In genomic region chr12:112182499-112182898, GRCh38 we compare ENCODE assay signal across 12 cellular contexts. TPM values are rescaled to one million over a fixed set of nuclear protein-coding genes. Genes with fewer than 3 reads are reported as not detected.
DNase-seq lines count a peak whose midpoint lies in the region; ATAC-seq lines count a peak whose summit lies in the region.
"Had no signal": no experiment of that assay in that cellular context is flagged by ENCODE, and none has a peak within 500 bp of the region (broad histone marks: within the 10 kb centered on the region; RNA-seq: fewer than 3 reads in every experiment).

No MANE protein-coding gene starts in this region.

- H3K36me3 Mint-ChIP-seq in activated CD8-positive, alpha-beta memory T cell treated with anti-CD3 and anti-CD28 coated beads, Interleukin-2, amount 10 ng/mL, durations not matched to agents 7 days and 5 days, result peaks cover 9% of the 10 kb centered on the region
- H3K36me3 Mint-ChIP-seq in activated T-helper 2 cell treated with anti-CD3 and anti-CD28 coated beads, Interferon-gamma antibody, Interleukin-2, Interleukin-4, amounts not matched to agents 10 μg/mL and 5 μg/mL and 100 μg/mL, durations not matched to agents 14 hours and 24 hours and 36 hours (ENCODE audit: low read depth), result peaks cover 34% of the 10 kb centered on the region
- peaks cover 17% of the 10 kb centered on the region for H3K36me3 Mint-ChIP-seq in activated CD4-positive, alpha-beta memory T cell treated with anti-CD3 and anti-CD28 coated beads for 36 hours

- no peaks in the 10 kb centered on the region for H3K27me3 Mint-ChIP-seq in activated CD8-positive, alpha-beta memory T cell treated with anti-CD3 and anti-CD28 coated beads, Interleukin-2, amount 10 ng/mL, durations not matched to agents 7 days and 5 days
- H3K27me3 Mint-ChIP-seq in activated T-helper 2 cell treated with anti-CD3 and anti-CD28 coated beads, Interferon-gamma antibody, Interleukin-2, Interleukin-4, amounts not matched to agents 10 μg/mL and 5 μg/mL and 100 μg/mL, durations not matched to agents 14 hours and 24 hours and 36 hours (ENCODE audit: low read depth), result no peaks in the 10 kb centered on the region
- H3K27me3 Mint-ChIP-seq in activated CD4-positive, alpha-beta memory T cell treated with anti-CD3 and anti-CD28 coated beads for 36 hours, result no peaks in the 10 kb centered on the region

- no peak for ATAC-seq in activated CD8-positive, alpha-beta memory T cell treated with anti-CD3 and anti-CD28 coated beads, Interleukin-2, amount 10 ng/mL, durations not matched to agents 7 days and 5 days

- H3K4me3 Mint-ChIP-seq in activated CD8-positive, alpha-beta memory T cell treated with anti-CD3 and anti-CD28 coated beads, Interleukin-2, amount 10 ng/mL, durations not matched to agents 7 days and 5 days, result no peak overlapping the region
- H3K4me3 Mint-ChIP-seq in activated T-helper 2 cell treated with anti-CD3 and anti-CD28 coated beads, Interferon-gamma antibody, Interleukin-2, Interleukin-4, amounts not matched to agents 10 μg/mL and 5 μg/mL and 100 μg/mL, durations not matched to agents 14 hours and 24 hours and 36 hours (ENCODE audit: low read depth), result no peak overlapping the region
- H3K4me3 Mint-ChIP-seq in activated CD4-positive, alpha-beta memory T cell treated with anti-CD3 and anti-CD28 coated beads for 36 hours, result no peak overlapping the region

- H3K27ac Mint-ChIP-seq in activated CD8-positive, alpha-beta memory T cell treated with anti-CD3 and anti-CD28 coated beads, Interleukin-2, amount 10 ng/mL, durations not matched to agents 7 days and 5 days, result no peak overlapping the region
- no peak overlapping the region for H3K27ac Mint-ChIP-seq in activated T-helper 2 cell treated with anti-CD3 and anti-CD28 coated beads, Interferon-gamma antibody, Interleukin-2, Interleukin-4, amounts not matched to agents 10 μg/mL and 5 μg/mL and 100 μg/mL, durations not matched to agents 14 hours and 24 hours and 36 hours
- no peak overlapping the region for H3K27ac Mint-ChIP-seq in activated CD4-positive, alpha-beta memory T cell treated with anti-CD3 and anti-CD28 coated beads for 36 hours

- DNase-seq in AG08396 (ENCODE audit: low spot score), result peak; percentile 53
- DNase-seq in NCI-H2029 treated with DMSO at 0.1 percent for 48 hours (lab: John Stamatoyannopoulos, UW), result peak; percentile 73
- DNase-seq in myocyte (ENCODE audit: low read depth), result peak; percentile 41
- DNase-seq in stimulated activated CD4-positive, alpha-beta T cell treated with anti-CD3 and anti-CD28 coated beads, Interleukin-2, amount 100 ng/mL, for 24 hours, result no peak
- DNase-seq in activated CD8-positive, alpha-beta memory T cell treated with anti-CD3 and anti-CD28 coated beads, Interleukin-2, amount 10 ng/mL, durations not matched to agents 7 days and 5 days, result no peak
- DNase-seq in activated T-helper 2 cell treated with anti-CD3 and anti-CD28 coated beads, Interferon-gamma antibody, Interleukin-2, Interleukin-4, amounts not matched to agents 10 μg/mL and 5 μg/mL and 100 μg/mL, durations not matched to agents 14 hours and 24 hours and 36 hours (ENCODE audit: low spot score), result no peak
- DNase-seq in activated CD4-positive, alpha-beta memory T cell treated with anti-CD3 and anti-CD28 coated beads for 36 hours, result no peak
- DNase-seq: activated CD4-positive, CD25-positive, alpha-beta regulatory T cell; GF-D8; NCI-H226 had no signal

- CTCF ChIA-PET in activated CD8-positive, alpha-beta memory T cell treated with anti-CD3 and anti-CD28 coated beads, Interleukin-2, amount 10 ng/mL, durations not matched to agents 7 days and 5 days (lab: Charles Lee), result no interaction called here
- CTCF ChIA-PET in activated CD4-positive, alpha-beta memory T cell treated with anti-CD3 and anti-CD28 coated beads for 36 hours (lab: Charles Lee), result interaction anchor here (0.7 kb wide), 1 partner anchor 193 kb away, joined by 3 read pairs; no protein-coding TSS in a partner anchor

- H3K4me1 Mint-ChIP-seq in activated CD8-positive, alpha-beta memory T cell treated with anti-CD3 and anti-CD28 coated beads, Interleukin-2, amount 10 ng/mL, durations not matched to agents 7 days and 5 days, result peaks cover 16% of the 10 kb centered on the region
- H3K4me1 Mint-ChIP-seq in activated T-helper 2 cell treated with anti-CD3 and anti-CD28 coated beads, Interferon-gamma antibody, Interleukin-2, Interleukin-4, amounts not matched to agents 10 μg/mL and 5 μg/mL and 100 μg/mL, durations not matched to agents 14 hours and 24 hours and 36 hours (ENCODE audit: low read depth), result peaks cover 11% of the 10 kb centered on the region
- H3K4me1 Mint-ChIP-seq in activated CD4-positive, alpha-beta memory T cell treated with anti-CD3 and anti-CD28 coated beads for 36 hours (ENCODE audit: low read depth), result peaks cover 20% of the 10 kb centered on the region

- peak overlapping the region; percentile 98 for H3K27ac ChIP-seq in cingulate gyrus (ENCODE audit: low read depth, low read length)
- H3K27ac ChIP-seq: KMS-11 had no signal

- intact Hi-C loops in activated T-helper 2 cell treated with anti-CD3 and anti-CD28 coated beads, Interferon-gamma antibody, Interleukin-2, Interleukin-4, amounts not matched to agents 10 μg/mL and 5 μg/mL and 100 μg/mL, durations not matched to agents 14 hours and 24 hours and 36 hours (cut with micrococcal nuclease), result no loop called here
- intact Hi-C loops in activated CD4-positive, alpha-beta memory T cell treated with anti-CD3 and anti-CD28 coated beads for 36 hours (cut with micrococcal nuclease), result loop anchor here (2.0 to 10.0 kb wide), 2 partner anchors 86 to 238 kb away; no protein-coding TSS in a partner anchor

- POLR2A ChIA-PET in activated CD4-positive, alpha-beta memory T cell treated with anti-CD3 and anti-CD28 coated beads for 36 hours (lab: Charles Lee), result interaction anchor here (1.7 to 1.8 kb wide), 2 partner anchors 52 to 57 kb away, joined by 6 to 7 read pairs; partner anchors contain the start of gene TRAFD1

- H3K9me3 Mint-ChIP-seq in activated CD8-positive, alpha-beta memory T cell treated with anti-CD3 and anti-CD28 coated beads, Interleukin-2, amount 10 ng/mL, durations not matched to agents 7 days and 5 days (ENCODE audit: low read depth), result no peaks in the 10 kb centered on the region
- no peaks in the 10 kb centered on the region for H3K9me3 Mint-ChIP-seq in activated T-helper 2 cell treated with anti-CD3 and anti-CD28 coated beads, Interferon-gamma antibody, Interleukin-2, Interleukin-4, amounts not matched to agents 10 μg/mL and 5 μg/mL and 100 μg/mL, durations not matched to agents 14 hours and 24 hours and 36 hours
- H3K9me3 Mint-ChIP-seq in activated CD4-positive, alpha-beta memory T cell treated with anti-CD3 and anti-CD28 coated beads for 36 hours, result no peaks in the 10 kb centered on the region

RNA-seq across cellular contexts. Expression of gene TRAFD1, which starts 57.1 kb away (rescaled TPM):
- 44.0 and 56.9 TPM in 2 replicates for total RNA-seq in myocyte
- 37.7 TPM for polyA plus RNA-seq in myocyte (2012)
- total RNA-seq in activated CD8-positive, alpha-beta memory T cell treated with anti-CD3 and anti-CD28 coated beads, Interleukin-2, amount 10 ng/mL, durations not matched to agents 7 days and 5 days, result 10 to 100 TPM; 52.1 to 56.8 TPM
- 34.7 and 37.5 TPM in 2 replicates for total RNA-seq in activated T-helper 2 cell treated with anti-CD3 and anti-CD28 coated beads, Interferon-gamma antibody, Interleukin-2, Interleukin-4, amounts not matched to agents 10 μg/mL and 5 μg/mL and 100 μg/mL, durations not matched to agents 14 hours and 24 hours and 36 hours
- total RNA-seq in activated CD4-positive, alpha-beta memory T cell treated with anti-CD3 and anti-CD28 coated beads for 36 hours, result 10 to 100 TPM; 56.4 to 61.8 TPM

Comparison
In these comparisons a context has a peak if more than half of its experiments do, and no peak if none do; other contexts are left out.
1. DNase-seq: peak in AG08396 (single experiment), NCI-H2029 treated with DMSO at 0.1 percent for 48 hours (single experiment) and myocyte (single experiment); none in stimulated activated CD4-positive, alpha-beta T cell treated with anti-CD3 and anti-CD28 coated beads, Interleukin-2, amount 100 ng/mL, for 24 hours (0 of 2), activated CD8-positive, alpha-beta memory T cell treated with anti-CD3 and anti-CD28 coated beads, Interleukin-2, amount 10 ng/mL, durations not matched to agents 7 days and 5 days (single experiment), activated T-helper 2 cell treated with anti-CD3 and anti-CD28 coated beads, Interferon-gamma antibody, Interleukin-2, Interleukin-4, amounts not matched to agents 10 μg/mL and 5 μg/mL and 100 μg/mL, durations not matched to agents 14 hours and 24 hours and 36 hours (single experiment) and activated CD4-positive, alpha-beta memory T cell treated with anti-CD3 and anti-CD28 coated beads for 36 hours (single experiment).